1 cellular context compared by ENCODE assay signal in the genomic region with DNA sequence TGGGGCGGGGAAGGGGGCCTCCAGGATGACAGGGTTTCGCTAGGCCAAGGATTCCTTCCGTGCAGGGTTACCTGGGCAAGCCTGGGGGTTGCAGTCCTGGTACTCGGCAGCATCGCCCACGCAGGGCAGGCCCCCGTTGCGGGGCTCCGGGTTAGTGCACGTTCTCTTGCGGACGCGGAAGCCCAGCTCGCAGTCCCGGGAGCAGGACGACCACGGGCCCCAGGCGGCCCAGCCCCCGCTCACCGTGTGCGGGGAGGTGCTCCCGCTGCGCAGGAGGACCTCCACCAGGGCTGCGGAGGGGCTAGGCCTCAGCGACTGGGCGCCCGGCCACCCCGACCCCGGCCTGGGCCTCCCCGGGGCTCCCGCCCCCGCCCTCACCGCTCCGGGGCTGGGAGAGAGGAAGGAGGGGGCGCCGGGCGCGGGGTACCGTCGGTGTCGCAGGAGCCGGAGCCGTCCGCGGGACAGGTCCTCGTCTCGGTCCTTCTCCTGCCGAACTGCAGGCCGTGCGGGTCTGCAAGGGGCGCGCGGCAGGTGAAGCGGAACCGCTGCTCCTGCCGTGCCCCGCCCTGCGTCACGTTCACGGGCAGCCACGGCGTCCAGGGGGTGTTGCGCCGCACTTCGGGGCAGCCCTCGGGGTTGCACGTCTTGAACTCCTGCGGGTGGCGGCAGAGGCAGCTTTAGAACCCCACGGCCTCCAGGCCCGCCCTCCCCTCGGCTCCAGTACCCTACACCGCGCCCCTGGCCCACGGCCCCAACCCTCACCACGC.
TF ChIP-seq lines count a peak whose summit lies in the region.

No MANE protein-coding gene starts in this region.

TF ChIP-seq in IMR-90, 13 proteins besides CTCF, POLR2A, EP300 and RAD21 (continued from another document):
- TF ChIP-seq, protein P1, sequence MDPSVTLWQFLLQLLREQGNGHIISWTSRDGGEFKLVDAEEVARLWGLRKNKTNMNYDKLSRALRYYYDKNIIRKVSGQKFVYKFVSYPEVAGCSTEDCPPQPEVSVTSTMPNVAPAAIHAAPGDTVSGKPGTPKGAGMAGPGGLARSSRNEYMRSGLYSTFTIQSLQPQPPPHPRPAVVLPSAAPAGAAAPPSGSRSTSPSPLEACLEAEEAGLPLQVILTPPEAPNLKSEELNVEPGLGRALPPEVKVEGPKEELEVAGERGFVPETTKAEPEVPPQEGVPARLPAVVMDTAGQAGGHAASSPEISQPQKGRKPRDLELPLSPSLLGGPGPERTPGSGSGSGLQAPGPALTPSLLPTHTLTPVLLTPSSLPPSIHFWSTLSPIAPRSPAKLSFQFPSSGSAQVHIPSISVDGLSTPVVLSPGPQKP (IDR thresholded peaks at IDR 0.05; ENCODE audit: borderline replicate concordance, low read depth, low read length) = no peak
- TF ChIP-seq RCOR1 (IDR thresholded peaks at IDR 0.05; ENCODE audit: insufficient replicate concordance, low read length) (no peak), CHD1 (IDR thresholded peaks at IDR 0.05; ENCODE audit: low read depth, low read length) (no peak), MXI1 (IDR thresholded peaks at IDR 0.05; ENCODE audit: borderline replicate concordance, low read depth, low read length) (no peak), SMC3 (IDR thresholded peaks at IDR 0.05; ENCODE audit: low read depth, low read length) (no peak), MAZ (IDR thresholded peaks at IDR 0.05; ENCODE audit: borderline replicate concordance, low read depth, low read length) (no peak), RFX5 (IDR thresholded peaks at IDR 0.05; ENCODE audit: low read depth, low read length) (no peak), NFE2L2 (IDR thresholded peaks at IDR 0.05; ENCODE audit: low read depth, low read length) (no peak)
- TF ChIP-seq, protein P2, sequence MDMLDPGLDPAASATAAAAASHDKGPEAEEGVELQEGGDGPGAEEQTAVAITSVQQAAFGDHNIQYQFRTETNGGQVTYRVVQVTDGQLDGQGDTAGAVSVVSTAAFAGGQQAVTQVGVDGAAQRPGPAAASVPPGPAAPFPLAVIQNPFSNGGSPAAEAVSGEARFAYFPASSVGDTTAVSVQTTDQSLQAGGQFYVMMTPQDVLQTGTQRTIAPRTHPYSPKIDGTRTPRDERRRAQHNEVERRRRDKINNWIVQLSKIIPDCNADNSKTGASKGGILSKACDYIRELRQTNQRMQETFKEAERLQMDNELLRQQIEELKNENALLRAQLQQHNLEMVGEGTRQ (IDR thresholded peaks at IDR 0.05; ENCODE audit: low read depth, low read length) = no peak
TF ChIP-seq in IMR-90: peak in this region for 0.
